In genomic region chr7:102305414-102306268, GRCh38 we compare ENCODE assay signal across 1 cellular context.
TF ChIP-seq lines count a peak whose summit lies in the region.

No MANE protein-coding gene starts in this region.

TF ChIP-seq in GM12878, 131 proteins besides CTCF, POLR2A, EP300 and RAD21 (continues in another document):
- TF ChIP-seq FOXM1 (IDR thresholded peaks at IDR 0.05; ENCODE audit: low read depth, low read length) (peak; percentile 89), POU2F2 (IDR thresholded peaks at IDR 0.05; ENCODE audit: borderline replicate concordance, low read depth, low read length) (no peak), TBL1XR1 (IDR thresholded peaks at IDR 0.05; ENCODE audit: low read depth, low read length) (peak; percentile 89), E2F8 (IDR thresholded peaks at IDR 0.05; ENCODE audit: low read depth, partially characterized antibody) (peak; percentile 48), IKZF1 (conservative IDR thresholded peaks at IDR 0.05) (peak; percentile 87), BCL3 (IDR thresholded peaks at IDR 0.05; ENCODE audit: borderline replicate concordance, insufficient read depth, low read depth, low read length, poor library complexity, severe bottlenecking) (peak; percentile 82), ZZZ3 (IDR thresholded peaks at IDR 0.05; ENCODE audit: control insufficient read depth, insufficient read length, low read depth) (no peak), SMAD1 (IDR thresholded peaks at IDR 0.05; ENCODE audit: low read depth, partially characterized antibody) (peak; percentile 23), SPI1 (IDR thresholded peaks at IDR 0.05; ENCODE audit: borderline replicate concordance, insufficient read depth, low read depth, low read length) (no peak), MEF2B (IDR thresholded peaks at IDR 0.05; ENCODE audit: partially characterized antibody, poor library complexity, severe bottlenecking) (peak; percentile 87), TARDBP (IDR thresholded peaks at IDR 0.05; ENCODE audit: borderline replicate concordance) (no peak), GATAD2B (conservative IDR thresholded peaks at IDR 0.05; ENCODE audit: low read depth) (peak; percentile 30; the same call in 1 of the 2 replicates), BRCA1 (IDR thresholded peaks at IDR 0.05; ENCODE audit: low read depth, low read length) (no peak), CBFB (IDR thresholded peaks at IDR 0.05; ENCODE audit: low read depth) (peak; percentile 62), SRF (IDR thresholded peaks at IDR 0.05; ENCODE audit: low read depth in 2 of 2, low read length in 2 of 2) (no peak), RUNX3 (IDR thresholded peaks at IDR 0.05; ENCODE audit: low read length) (peak; percentile 95), CREM (IDR thresholded peaks at IDR 0.05; ENCODE audit: low read depth) (peak; percentile 55; the same call in 1 of the 2 replicates), SKIL (IDR thresholded peaks at IDR 0.05; ENCODE audit: low read depth, poor library complexity, severe bottlenecking) (peak; percentile 96), PRDM15 (CRISPR knock-in tag; IDR thresholded peaks at IDR 0.05) (no peak), ZNF217 (IDR thresholded peaks at IDR 0.05) (peak; percentile 96), ZBTB11 (CRISPR knock-in tag; IDR thresholded peaks at IDR 0.05) (no peak), SMARCA5 (IDR thresholded peaks at IDR 0.05) (peak; percentile 91), ATF2 (IDR thresholded peaks at IDR 0.05; ENCODE audit: low read length) (peak; percentile 79), NR2C2 (IDR thresholded peaks at IDR 0.05; ENCODE audit: borderline replicate concordance, control insufficient read depth, insufficient read length, low read depth) (no peak), SREBF1 (IDR thresholded peaks at IDR 0.05; ENCODE audit: low read length) (no peak), SMC3 (IDR thresholded peaks at IDR 0.05; ENCODE audit: borderline replicate concordance, low read length) (no peak), BACH1 (IDR thresholded peaks at IDR 0.05; ENCODE audit: borderline replicate concordance) (peak; percentile 67; the same call in 1 of the 2 replicates), HDGF (IDR thresholded peaks at IDR 0.05) (peak; percentile 76; the same call in 1 of the 2 replicates), ATF7 (IDR thresholded peaks at IDR 0.05; ENCODE audit: low read depth) (peak; percentile 80), RAD51 (IDR thresholded peaks at IDR 0.05) (peak; percentile 58; the same call in 1 of the 2 replicates), DPF2 (IDR thresholded peaks at IDR 0.05) (peak; percentile 62), JUNB (IDR thresholded peaks at IDR 0.05) (no peak), ZNF622 (IDR thresholded peaks at IDR 0.05) (no peak), HDAC2 (IDR thresholded peaks at IDR 0.05) (no peak), STAT3 (IDR thresholded peaks at IDR 0.05; ENCODE audit: low read depth, low read length) (no peak), IRF4 (IDR thresholded peaks at IDR 0.05; ENCODE audit: low read depth, low read length) (no peak), PAX5 (IDR thresholded peaks at IDR 0.05; ENCODE audit: borderline replicate concordance, low read depth, low read length) (peak; percentile 47; the same call in 1 of the 2 replicates), NR2C1 (IDR thresholded peaks at IDR 0.05) (peak; percentile 38; the same call in 1 of the 2 replicates), ZNF384 (IDR thresholded peaks at IDR 0.05; ENCODE audit: borderline replicate concordance, low read depth, low read length) (peak; percentile 81), FOS (IDR thresholded peaks at IDR 0.05; ENCODE audit: borderline replicate concordance, extremely low read depth, insufficient read length) (no peak)
- TF ChIP-seq, protein P1, sequence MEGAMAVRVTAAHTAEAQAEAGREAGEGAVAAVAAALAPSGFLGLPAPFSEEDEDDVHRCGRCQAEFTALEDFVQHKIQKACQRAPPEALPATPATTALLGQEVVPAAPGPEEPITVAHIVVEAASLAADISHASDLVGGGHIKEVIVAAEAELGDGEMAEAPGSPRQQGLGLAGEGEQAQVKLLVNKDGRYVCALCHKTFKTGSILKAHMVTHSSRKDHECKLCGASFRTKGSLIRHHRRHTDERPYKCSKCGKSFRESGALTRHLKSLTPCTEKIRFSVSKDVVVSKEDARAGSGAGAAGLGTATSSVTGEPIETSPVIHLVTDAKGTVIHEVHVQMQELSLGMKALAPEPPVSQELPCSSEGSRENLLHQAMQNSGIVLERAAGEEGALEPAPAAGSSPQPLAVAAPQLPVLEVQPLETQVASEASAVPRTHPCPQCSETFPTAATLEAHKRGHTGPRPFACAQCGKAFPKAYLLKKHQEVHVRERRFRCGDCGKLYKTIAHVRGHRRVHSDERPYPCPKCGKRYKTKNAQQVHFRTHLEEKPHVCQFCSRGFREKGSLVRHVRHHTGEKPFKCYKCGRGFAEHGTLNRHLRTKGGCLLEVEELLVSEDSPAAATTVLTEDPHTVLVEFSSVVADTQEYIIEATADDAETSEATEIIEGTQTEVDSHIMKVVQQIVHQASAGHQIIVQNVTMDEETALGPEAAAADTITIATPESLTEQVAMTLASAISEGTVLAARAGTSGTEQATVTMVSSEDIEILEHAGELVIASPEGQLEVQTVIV (IDR thresholded peaks at IDR 0.05; ENCODE audit: borderline replicate concordance, partially characterized antibody): no peak
- TF ChIP-seq, protein P2, sequence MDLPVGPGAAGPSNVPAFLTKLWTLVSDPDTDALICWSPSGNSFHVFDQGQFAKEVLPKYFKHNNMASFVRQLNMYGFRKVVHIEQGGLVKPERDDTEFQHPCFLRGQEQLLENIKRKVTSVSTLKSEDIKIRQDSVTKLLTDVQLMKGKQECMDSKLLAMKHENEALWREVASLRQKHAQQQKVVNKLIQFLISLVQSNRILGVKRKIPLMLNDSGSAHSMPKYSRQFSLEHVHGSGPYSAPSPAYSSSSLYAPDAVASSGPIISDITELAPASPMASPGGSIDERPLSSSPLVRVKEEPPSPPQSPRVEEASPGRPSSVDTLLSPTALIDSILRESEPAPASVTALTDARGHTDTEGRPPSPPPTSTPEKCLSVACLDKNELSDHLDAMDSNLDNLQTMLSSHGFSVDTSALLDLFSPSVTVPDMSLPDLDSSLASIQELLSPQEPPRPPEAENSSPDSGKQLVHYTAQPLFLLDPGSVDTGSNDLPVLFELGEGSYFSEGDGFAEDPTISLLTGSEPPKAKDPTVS (IDR thresholded peaks at IDR 0.05; ENCODE audit: low read depth, low read length): no peak
